ENCODE assay signal across 15 cellular contexts in the genomic region with DNA sequence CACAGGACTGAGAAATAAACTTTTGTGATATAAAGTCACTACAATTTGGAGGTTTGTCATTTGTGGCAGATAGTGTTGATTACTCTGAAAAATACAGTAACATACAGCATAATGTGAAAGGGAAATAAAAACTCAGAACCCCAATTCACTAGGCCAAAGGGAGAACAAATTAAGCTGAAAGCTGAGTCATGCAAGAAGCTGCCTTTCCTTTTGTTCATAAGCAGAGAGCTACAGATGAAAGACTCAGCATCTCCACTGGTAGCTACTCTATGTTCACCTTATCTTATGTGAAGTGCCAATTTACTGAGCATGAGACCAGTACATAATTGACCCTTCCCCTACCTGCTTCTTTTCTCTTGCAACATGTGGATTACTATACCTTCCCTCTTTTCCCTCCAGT. TPM values are rescaled to one million over a fixed set of nuclear protein-coding genes. Genes with fewer than 3 reads are reported as not detected.
A peak's percentile ranks its signal among the peaks of the same experiment; 100 is the strongest.
DNase-seq lines count a peak whose midpoint lies in the region; ATAC-seq and TF ChIP-seq lines count a peak whose summit lies in the region.
"Had no signal": no experiment of that assay in that cellular context is flagged by ENCODE, and none has a peak within 500 bp of the region (broad histone marks: within the 10 kb centered on the region; RNA-seq: fewer than 3 reads in every experiment).

No MANE protein-coding gene starts in this region.

- H3K27ac Mint-ChIP-seq in activated naive CD4-positive, alpha-beta T cell treated with anti-CD3 and anti-CD28 coated beads, Interleukin-2, amount 50 U/mL, for 72 hours = peak overlapping the region in 1 of 2 donors; percentile 77
- H3K27ac Mint-ChIP-seq: activated T-helper 2 cell treated with anti-CD3 and anti-CD28 coated beads, Interferon-gamma antibody, Interleukin-2, Interleukin-4, amounts not matched to agents 10 μg/mL and 5 μg/mL and 100 μg/mL, durations not matched to agents 14 hours and 24 hours and 36 hours; dendritic cell treated with granulocyte-macrophage colony-stimulating factor and Interleukin-4, amounts not matched to agents 40 ng/mL and 50 ng/mL, for 4 days had no signal

- no peaks in the 10 kb centered on the region for H3K9me3 Mint-ChIP-seq in activated naive CD4-positive, alpha-beta T cell treated with anti-CD3 and anti-CD28 coated beads, Interleukin-2, amount 50 U/mL, for 72 hours
- H3K9me3 Mint-ChIP-seq: activated T-helper 2 cell treated with anti-CD3 and anti-CD28 coated beads, Interferon-gamma antibody, Interleukin-2, Interleukin-4, amounts not matched to agents 10 μg/mL and 5 μg/mL and 100 μg/mL, durations not matched to agents 14 hours and 24 hours and 36 hours; dendritic cell treated with granulocyte-macrophage colony-stimulating factor and Interleukin-4, amounts not matched to agents 40 ng/mL and 50 ng/mL, for 4 days had no signal

- H3K27me3 ChIP-seq in PC-3 (ENCODE audit: low read length) = no peaks in the 10 kb centered on the region
- no peaks in the 10 kb centered on the region for H3K27me3 ChIP-seq in suprapubic skin

- peaks cover 8% of the 10 kb centered on the region for H3F3A ChIP-seq in PC-3 (ENCODE audit: low read length, unreplicated experiment)

- H3K9me2 ChIP-seq in PC-3 (replicated peaks; ENCODE audit: low read length) = no peaks in the 10 kb centered on the region

- peak overlapping the region; percentile 63 for H3K4me2 ChIP-seq in PC-3 (ENCODE audit: low read length)

- H3K9ac ChIP-seq in PC-3 (ENCODE audit: low read length) = peak overlapping the region; percentile 43; the same call in 1 of the 2 replicates

- H3K4me1 ChIP-seq in PC-3 (ENCODE audit: insufficient read depth, low read length) (peaks cover 28% of the 10 kb centered on the region), suprapubic skin (peaks cover 27% of the 10 kb centered on the region)
- H3K4me1 ChIP-seq: psoas muscle had no signal

- H2AFZ ChIP-seq in PC-3 (ENCODE audit: low read length) = peak overlapping the region; percentile 45; the same call in 1 of the 2 replicates

- no peak for TF ChIP-seq EP300 in suprapubic skin (IDR thresholded peaks at IDR 0.05)

- no peak for DNase-seq in activated naive CD4-positive, alpha-beta T cell treated with anti-CD3 and anti-CD28 coated beads, Interleukin-2, amount 50 U/mL, for 72 hours (ENCODE audit: low spot score in 2 of 2)
- DNase-seq in activated naive CD4-positive, alpha-beta T cell treated with anti-CD3 and anti-CD28 coated beads, Interleukin-2, amount 50 U/mL, for 16 hours = no peak
- DNase-seq in PC-3 = peak; percentile 58
- DNase-seq in suprapubic skin (ENCODE audit: low spot score in 2 of 2) = no peak
- DNase-seq in NCI-H526 treated with DMSO at 0.1 percent for 48 hours (lab: John Stamatoyannopoulos, UW) = no peak
- no peak for DNase-seq in left ventricle myocardium superior
- DNase-seq in NOMO-1 treated with DMSO at 0.1 percent for 48 hours (lab: John Stamatoyannopoulos, UW; ENCODE audit: unreplicated experiment) = no peak
- DNase-seq: head of caudate nucleus, psoas muscle, SHP77 had no signal

- H3K36me3 ChIP-seq in PC-3 (ENCODE audit: low read depth, low read length) (no peaks in the 10 kb centered on the region), suprapubic skin (no peaks in the 10 kb centered on the region)
- H3K36me3 ChIP-seq: thoracic aorta had no signal

- no peaks in the 10 kb centered on the region for H3K36me3 Mint-ChIP-seq in activated naive CD4-positive, alpha-beta T cell treated with anti-CD3 and anti-CD28 coated beads, Interleukin-2, amount 50 U/mL, for 72 hours

- H3K79me2 ChIP-seq in PC-3 (ENCODE audit: low read length) = no peaks in the 10 kb centered on the region

- BruUV-seq in PC-3 (replicated peaks; lab: Mats Ljungman, UMichigan) = no TSS peak

- H3K4me3 ChIP-seq in PC-3 (ENCODE audit: low read length) (peak overlapping the region; percentile 25; the same call in 1 of the 2 replicates), suprapubic skin (no peak overlapping the region)
- H3K4me3 ChIP-seq: psoas muscle, thoracic aorta had no signal

- intact Hi-C loops in PC-3 (cut with micrococcal nuclease) = loop anchor here (10.0 kb wide), 1 partner anchor 422 kb away; a partner anchor contains a TSS
- intact Hi-C loops in left ventricle myocardium superior (cut with micrococcal nuclease) = no loop called here

- no peak for TF ChIP-seq POLR2A in suprapubic skin (IDR thresholded peaks at IDR 0.05)

- CTCF ChIA-PET in PC-3 (lab: Charles Lee) = interaction anchor here (0.9 kb wide), 1 partner anchor 11 kb away, joined by 5 read pairs; no protein-coding TSS in a partner anchor

- TF ChIP-seq CTCF in PC-3 (conservative IDR thresholded peaks at IDR 0.05; ENCODE audit: low read depth, low read length) (no peak), suprapubic skin (IDR thresholded peaks at IDR 0.05) (no peak)

- POLR2A ChIA-PET in PC-3 (lab: Charles Lee; ENCODE audit: unreplicated experiment) = no interaction called here

- H3K27ac ChIP-seq in PC-3 (ENCODE audit: low read length) (peak overlapping the region; percentile 87), suprapubic skin (peak overlapping the region; percentile 80)
- H3K27ac ChIP-seq: psoas muscle, thoracic aorta, VCaP had no signal

- H3K9me3 ChIP-seq in PC-3 (ENCODE audit: low read length) (no peaks in the 10 kb centered on the region), suprapubic skin (no peaks in the 10 kb centered on the region)
- H3K9me3 ChIP-seq: psoas muscle, thoracic aorta had no signal

- H4K20me1 ChIP-seq in PC-3 (ENCODE audit: low read length) = no peaks in the 10 kb centered on the region

- ATAC-seq in activated naive CD4-positive, alpha-beta T cell treated with anti-CD3 and anti-CD28 coated beads, Interleukin-2, amount 50 U/mL, for 72 hours = peak; percentile 13 to 20
- peak; percentile 52 for ATAC-seq in PC-3
- ATAC-seq in esophagus mucosa = peak; percentile 30
- ATAC-seq in left ventricle myocardium superior = no peak
- ATAC-seq: psoas muscle had no signal

RNA-seq across cellular contexts. Expression of a gene that starts 19.3 kb away (rescaled TPM):
- total RNA-seq in activated naive CD4-positive, alpha-beta T cell treated with anti-CD3 and anti-CD28 coated beads, Interleukin-2, amount 50 U/mL, for 72 hours = 10 to 100 TPM; 74.2 to 90.1 TPM
- total RNA-seq in PC-3 (2014; rRNA removed) (103 and 107 TPM in 2 replicates), esophagus mucosa (53.4 TPM), suprapubic skin (100 to 1,000 TPM in 2 of 4 donors, 10 to 100 TPM in 2; 73.2 to 213 (median 98.0) TPM), left ventricle myocardium superior (43.8 TPM)

RNA-seq across cellular contexts. Expression of a gene that starts 34.7 kb away (rescaled TPM):
- 10 to 100 TPM; 21.0 to 36.8 TPM for total RNA-seq in activated naive CD4-positive, alpha-beta T cell treated with anti-CD3 and anti-CD28 coated beads, Interleukin-2, amount 50 U/mL, for 72 hours
- 13.3 and 18.3 TPM in 2 replicates for total RNA-seq in PC-3 (2014; rRNA removed)
- total RNA-seq in esophagus mucosa = 21.0 TPM
- total RNA-seq in suprapubic skin = 10 to 100 TPM; 15.2 to 34.4 (median 22.2) TPM
- 23.1 TPM for total RNA-seq in left ventricle myocardium superior
